ENCODE assay signal across 1 cellular context in genomic region chr12:100793182-100793581, GRCh38.
TF ChIP-seq lines count a peak whose summit lies in the region.

No MANE protein-coding gene starts in this region.

TF ChIP-seq in HCT116, 20 proteins besides CTCF, POLR2A, EP300 and RAD21 (continued from another document):
- TF ChIP-seq REST (IDR thresholded peaks at IDR 0.05; ENCODE audit: low read depth) (no peak), YY1 (IDR thresholded peaks at IDR 0.05; ENCODE audit: extremely low read depth, insufficient replicate concordance, low read depth, low read length) (no peak), FOSL1 (IDR thresholded peaks at IDR 0.05; ENCODE audit: low read depth) (peak; percentile 67), ATF3 (IDR thresholded peaks at IDR 0.05) (no peak), TCF7L2 (IDR thresholded peaks at IDR 0.05; ENCODE audit: borderline replicate concordance, extremely low read depth, insufficient read depth, insufficient read length) (peak; percentile 80), SRF (IDR thresholded peaks at IDR 0.05; ENCODE audit: low read depth) (no peak), CEBPB (IDR thresholded peaks at IDR 0.05; ENCODE audit: low read depth) (no peak), EGR1 (IDR thresholded peaks at IDR 0.05; ENCODE audit: low read depth) (no peak), POLR2AphosphoS5 (IDR thresholded peaks at IDR 0.05; ENCODE audit: low read depth, low read length) (no peak), SIN3A (IDR thresholded peaks at IDR 0.05; ENCODE audit: low read depth) (no peak), JUND (IDR thresholded peaks at IDR 0.05) (peak; percentile 75), ZFX (IDR thresholded peaks at IDR 0.05) (no peak), EZH2phosphoT487 (IDR thresholded peaks at IDR 0.05; ENCODE audit: borderline replicate concordance) (no peak)
